18 cellular contexts compared by ENCODE assay signal in the genomic region with DNA sequence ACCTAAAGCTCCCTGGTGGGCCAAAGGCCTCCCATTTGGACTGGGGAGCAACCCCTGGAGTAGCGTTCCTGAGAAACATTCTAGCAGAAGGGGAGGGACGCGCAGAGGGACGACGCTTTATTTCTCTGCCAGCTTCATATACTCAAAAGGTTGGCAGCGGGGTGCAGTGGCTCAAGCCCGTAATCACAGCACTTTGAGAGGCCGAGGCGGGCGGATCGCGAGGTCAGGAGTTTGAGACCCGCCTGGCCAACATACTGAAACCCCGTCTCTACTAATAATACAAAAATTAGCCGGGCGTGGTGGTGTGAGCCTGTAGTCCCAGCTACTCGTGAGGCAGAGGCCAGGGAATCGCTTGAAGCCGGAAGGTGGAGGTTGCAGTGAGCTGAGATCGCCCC. TPM values are rescaled to one million over a fixed set of nuclear protein-coding genes. Genes with fewer than 3 reads are reported as not detected.
A peak's percentile ranks its signal among the peaks of the same experiment; 100 is the strongest.
DNase-seq lines count a peak whose midpoint lies in the region; ATAC-seq and TF ChIP-seq lines count a peak whose summit lies in the region.
"Had no signal": no experiment of that assay in that cellular context is flagged by ENCODE, and none has a peak within 500 bp of the region (broad histone marks: within the 10 kb centered on the region; RNA-seq: fewer than 3 reads in every experiment).

No MANE protein-coding gene starts in this region.

- H3K4me3 Mint-ChIP-seq in activated T-cell treated with anti-CD3 and anti-CD28 coated beads, Interleukin-2, amount 50 U/mL, for 24 hours = peak overlapping the region; percentile 73
- H3K4me3 Mint-ChIP-seq in activated T-helper 2 cell treated with anti-CD3 and anti-CD28 coated beads, Interferon-gamma antibody, Interleukin-2, Interleukin-4, amounts not matched to agents 10 μg/mL and 5 μg/mL and 100 μg/mL, durations not matched to agents 14 hours and 24 hours and 36 hours (ENCODE audit: low read depth) = peak overlapping the region; percentile 57
- H3K4me3 Mint-ChIP-seq: H9, neural progenitor cell had no signal

- H3K9me3 ChIP-seq in lower lobe of right lung = peaks cover 12% of the 10 kb centered on the region
- H3K9me3 ChIP-seq in thoracic aorta = peaks cover 6% of the 10 kb centered on the region

- H3K36me3 ChIP-seq in lower lobe of right lung = peaks cover 19% of the 10 kb centered on the region
- no peaks in the 10 kb centered on the region for H3K36me3 ChIP-seq in thoracic aorta
- H3K36me3 ChIP-seq: breast epithelium, neural progenitor cell, right lobe of liver, WERI-Rb-1 had no signal

- ATAC-seq in lower lobe of right lung (no peak), thoracic aorta (ENCODE audit: insufficient number of reproducible peaks, low FRiP score, low read depth) (no peak)

- DNase-seq in activated T-cell treated with anti-CD3 and anti-CD28 coated beads, Interleukin-2, amount 50 U/mL, for 24 hours = no peak
- DNase-seq in activated T-cell treated with anti-CD3 and anti-CD28 coated beads, Interleukin-2, amount 50 U/mL, for 1 hour = no peak
- no peak for DNase-seq in activated T-helper 2 cell treated with anti-CD3 and anti-CD28 coated beads, Interferon-gamma antibody, Interleukin-2, Interleukin-4, amounts not matched to agents 10 μg/mL and 5 μg/mL and 100 μg/mL, durations not matched to agents 14 hours and 24 hours and 36 hours (ENCODE audit: low spot score)
- DNase-seq in lower lobe of right lung (no peak), thoracic aorta (ENCODE audit: low spot score) (no peak), coronary artery (ENCODE audit: low spot score) (no peak), AML-193 (lab: John Stamatoyannopoulos, UW) (no peak)
- no peak for DNase-seq in stimulated activated naive CD4-positive, alpha-beta T cell treated with Interleukin-2 at 50 U/mL for 16 hours (lab: John Stamatoyannopoulos, UW)
- DNase-seq: DMS 273 treated with DMSO at 0.1 percent for 48 hours, H9, kidney glomerular epithelial cell, NCI-H1436, NCI-H446 treated with DMSO at 0.1 percent for 48 hours, WERI-Rb-1 had no signal

- H3K27ac ChIP-seq in lower lobe of right lung (no peak overlapping the region), thoracic aorta (no peak overlapping the region), coronary artery (no peak overlapping the region)
- H3K27ac ChIP-seq: breast epithelium, neural progenitor cell, right lobe of liver, SK-N-MC, WERI-Rb-1 had no signal

- H3K4me1 Mint-ChIP-seq in activated T-cell treated with anti-CD3 and anti-CD28 coated beads, Interleukin-2, amount 50 U/mL, for 24 hours (ENCODE audit: low read depth) = peaks cover 54% of the 10 kb centered on the region
- peaks cover 17% of the 10 kb centered on the region for H3K4me1 Mint-ChIP-seq in activated T-helper 2 cell treated with anti-CD3 and anti-CD28 coated beads, Interferon-gamma antibody, Interleukin-2, Interleukin-4, amounts not matched to agents 10 μg/mL and 5 μg/mL and 100 μg/mL, durations not matched to agents 14 hours and 24 hours and 36 hours (ENCODE audit: low read depth)
- H3K4me1 Mint-ChIP-seq: neural progenitor cell had no signal

- H3K4me3 ChIP-seq in lower lobe of right lung (peak overlapping the region; percentile 45), thoracic aorta (peak overlapping the region; percentile 66), coronary artery (no peak overlapping the region)
- H3K4me3 ChIP-seq: neural progenitor cell, SK-N-MC had no signal

- intact Hi-C loops in activated T-helper 2 cell treated with anti-CD3 and anti-CD28 coated beads, Interferon-gamma antibody, Interleukin-2, Interleukin-4, amounts not matched to agents 10 μg/mL and 5 μg/mL and 100 μg/mL, durations not matched to agents 14 hours and 24 hours and 36 hours (cut with micrococcal nuclease) = no loop called here
- intact Hi-C loops in lower lobe of right lung (cut with DNase I) = no loop called here

- H3K27me3 ChIP-seq in lower lobe of right lung (ENCODE audit: low read depth) (no peaks in the 10 kb centered on the region), thoracic aorta (replicated peaks; ENCODE audit: insufficient read depth) (no peaks in the 10 kb centered on the region)
- H3K27me3 ChIP-seq: breast epithelium, neural progenitor cell, right lobe of liver had no signal

- H3K27me3 Mint-ChIP-seq in activated T-cell treated with anti-CD3 and anti-CD28 coated beads, Interleukin-2, amount 50 U/mL, for 24 hours = no peaks in the 10 kb centered on the region
- peaks cover 4% of the 10 kb centered on the region for H3K27me3 Mint-ChIP-seq in activated T-helper 2 cell treated with anti-CD3 and anti-CD28 coated beads, Interferon-gamma antibody, Interleukin-2, Interleukin-4, amounts not matched to agents 10 μg/mL and 5 μg/mL and 100 μg/mL, durations not matched to agents 14 hours and 24 hours and 36 hours (ENCODE audit: low read depth)

- no peak overlapping the region for H3K27ac Mint-ChIP-seq in activated T-cell treated with anti-CD3 and anti-CD28 coated beads, Interleukin-2, amount 50 U/mL, for 24 hours
- no peak overlapping the region for H3K27ac Mint-ChIP-seq in activated T-helper 2 cell treated with anti-CD3 and anti-CD28 coated beads, Interferon-gamma antibody, Interleukin-2, Interleukin-4, amounts not matched to agents 10 μg/mL and 5 μg/mL and 100 μg/mL, durations not matched to agents 14 hours and 24 hours and 36 hours
- H3K27ac Mint-ChIP-seq: neural progenitor cell had no signal

- H3K4me1 ChIP-seq in lower lobe of right lung (peaks cover 4% of the 10 kb centered on the region), thoracic aorta (ENCODE audit: control insufficient read depth in 1 of 2, low read depth in 2 of 2) (no peaks in the 10 kb centered on the region)
- H3K4me1 ChIP-seq: breast epithelium, neural progenitor cell, right lobe of liver had no signal

- TF ChIP-seq CTCF in lower lobe of right lung (IDR thresholded peaks at IDR 0.05) = no peak
- no peak for TF ChIP-seq CTCF in thoracic aorta (IDR thresholded peaks at IDR 0.05)
- TF ChIP-seq CTCF in coronary artery (IDR thresholded peaks at IDR 0.05) = no peak

- peaks cover 70% of the 10 kb centered on the region for H3K36me3 Mint-ChIP-seq in activated T-cell treated with anti-CD3 and anti-CD28 coated beads, Interleukin-2, amount 50 U/mL, for 24 hours (ENCODE audit: low read depth)
- peaks cover 80% of the 10 kb centered on the region for H3K36me3 Mint-ChIP-seq in activated T-helper 2 cell treated with anti-CD3 and anti-CD28 coated beads, Interferon-gamma antibody, Interleukin-2, Interleukin-4, amounts not matched to agents 10 μg/mL and 5 μg/mL and 100 μg/mL, durations not matched to agents 14 hours and 24 hours and 36 hours (ENCODE audit: low read depth)

- peaks cover 12% of the 10 kb centered on the region for H3K9me3 Mint-ChIP-seq in activated T-cell treated with anti-CD3 and anti-CD28 coated beads, Interleukin-2, amount 50 U/mL, for 24 hours
- H3K9me3 Mint-ChIP-seq in activated T-helper 2 cell treated with anti-CD3 and anti-CD28 coated beads, Interferon-gamma antibody, Interleukin-2, Interleukin-4, amounts not matched to agents 10 μg/mL and 5 μg/mL and 100 μg/mL, durations not matched to agents 14 hours and 24 hours and 36 hours = peaks cover 27% of the 10 kb centered on the region

RNA-seq across cellular contexts. Expression of gene RB1, which starts 16.8 kb away (rescaled TPM):
- total RNA-seq in activated T-helper 2 cell treated with anti-CD3 and anti-CD28 coated beads, Interferon-gamma antibody, Interleukin-2, Interleukin-4, amounts not matched to agents 10 μg/mL and 5 μg/mL and 100 μg/mL, durations not matched to agents 14 hours and 24 hours and 36 hours = 27.1 and 28.0 TPM in 2 replicates
- total RNA-seq in lower lobe of right lung (38.1 TPM), thoracic aorta (10 to 100 TPM; 26.5 to 48.1 TPM)
